8 cellular contexts compared by ENCODE assay signal in the genomic region with DNA sequence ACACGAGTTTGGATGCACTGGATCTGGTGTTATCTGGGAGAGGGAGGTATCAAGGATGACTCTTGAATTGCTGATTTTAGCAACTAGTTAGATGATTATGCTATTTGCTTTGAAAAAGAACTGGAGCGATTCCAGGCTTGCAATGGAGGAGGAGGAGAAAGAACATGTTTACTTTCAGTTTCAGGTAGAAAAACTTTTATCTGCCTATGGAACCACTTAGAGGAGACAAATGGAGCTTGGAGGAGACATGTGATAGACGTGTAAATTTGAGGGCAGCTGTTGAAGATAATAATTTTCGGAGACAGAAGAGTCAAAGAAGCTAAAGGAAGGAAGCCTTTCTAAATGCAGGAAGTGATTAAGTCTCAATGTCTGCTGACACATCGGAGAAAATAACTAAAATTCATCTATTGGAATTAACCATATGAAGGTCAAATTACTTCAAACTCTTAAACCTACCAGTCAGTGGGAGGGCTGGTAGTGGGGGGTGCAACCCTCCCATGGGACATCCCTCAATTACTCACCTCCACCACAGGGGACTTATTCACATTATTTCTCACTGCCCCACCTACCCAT. TPM values are rescaled to one million over a fixed set of nuclear protein-coding genes. Genes with fewer than 3 reads are reported as not detected.
DNase-seq lines count a peak whose midpoint lies in the region; ATAC-seq lines count a peak whose summit lies in the region.

No MANE protein-coding gene starts in this region.

- H3K4me1 Mint-ChIP-seq in activated CD8-positive, alpha-beta memory T cell treated with anti-CD3 and anti-CD28 coated beads, Interleukin-2, amount 10 ng/mL, durations not matched to agents 7 days and 5 days, result peaks cover 3% of the 10 kb centered on the region
- H3K4me1 Mint-ChIP-seq in T-helper 17 cell, result peaks cover 5% of the 10 kb centered on the region

- peak overlapping the region; percentile 25 for H3K4me3 Mint-ChIP-seq in activated CD8-positive, alpha-beta memory T cell treated with anti-CD3 and anti-CD28 coated beads, Interleukin-2, amount 10 ng/mL, durations not matched to agents 7 days and 5 days
- peak overlapping the region; percentile 71 for H3K4me3 Mint-ChIP-seq in T-helper 17 cell

- H3K27ac Mint-ChIP-seq in activated CD8-positive, alpha-beta memory T cell treated with anti-CD3 and anti-CD28 coated beads, Interleukin-2, amount 10 ng/mL, durations not matched to agents 7 days and 5 days, result no peak overlapping the region
- no peak overlapping the region for H3K27ac Mint-ChIP-seq in T-helper 17 cell

- H3K9me3 ChIP-seq in T-helper 17 cell (ENCODE audit: control insufficient read depth, low read length, poor library complexity, severe bottlenecking), result no peaks in the 10 kb centered on the region

- DNase-seq in activated CD8-positive, alpha-beta memory T cell treated with anti-CD3 and anti-CD28 coated beads, Interleukin-2, amount 10 ng/mL, durations not matched to agents 7 days and 5 days, result no peak
- DNase-seq in activated CD8-positive, alpha-beta memory T cell treated with anti-CD3 and anti-CD28 coated beads for 24 hours, result no peak
- DNase-seq in T-helper 17 cell (no peak), fibroblast of peridontal ligament (ENCODE audit: extremely low read depth) (peak; percentile 53), foreskin melanocyte (no peak)
- DNase-seq in stimulated activated CD8-positive, alpha-beta memory T cell treated with anti-CD3 and anti-CD28 coated beads, Interleukin-2, amount 100 ng/mL, for 48 hours (ENCODE audit: low read depth in 2 of 2), result peak; percentile 6 to 8

- H3K36me3 Mint-ChIP-seq in activated CD8-positive, alpha-beta memory T cell treated with anti-CD3 and anti-CD28 coated beads, Interleukin-2, amount 10 ng/mL, durations not matched to agents 7 days and 5 days, result no peaks in the 10 kb centered on the region
- no peaks in the 10 kb centered on the region for H3K36me3 Mint-ChIP-seq in T-helper 17 cell (ENCODE audit: low read depth)

- CTCF ChIA-PET in activated CD8-positive, alpha-beta memory T cell treated with anti-CD3 and anti-CD28 coated beads, Interleukin-2, amount 10 ng/mL, durations not matched to agents 7 days and 5 days (lab: Charles Lee), result no interaction called here

- no peaks in the 10 kb centered on the region for H3K27me3 Mint-ChIP-seq in activated CD8-positive, alpha-beta memory T cell treated with anti-CD3 and anti-CD28 coated beads, Interleukin-2, amount 10 ng/mL, durations not matched to agents 7 days and 5 days
- H3K27me3 Mint-ChIP-seq in T-helper 17 cell, result no peaks in the 10 kb centered on the region

- no peak for ATAC-seq in activated CD8-positive, alpha-beta memory T cell treated with anti-CD3 and anti-CD28 coated beads, Interleukin-2, amount 10 ng/mL, durations not matched to agents 7 days and 5 days
- ATAC-seq in T-helper 17 cell (no peak), GM21367 (IDR thresholded peaks at IDR 0.05; ENCODE audit: unreplicated experiment) (no peak), HG03460 (IDR thresholded peaks at IDR 0.05; ENCODE audit: unreplicated experiment) (no peak)

- peaks cover 3% of the 10 kb centered on the region for H3K9me3 Mint-ChIP-seq in activated CD8-positive, alpha-beta memory T cell treated with anti-CD3 and anti-CD28 coated beads, Interleukin-2, amount 10 ng/mL, durations not matched to agents 7 days and 5 days (ENCODE audit: low read depth)

RNA-seq across cellular contexts. Expression of a gene that starts 56.4 kb away (rescaled TPM):
- 1 to 10 TPM in 1 of 2 experiments, not detected in 1; 1.1 TPM for total RNA-seq in activated CD8-positive, alpha-beta memory T cell treated with anti-CD3 and anti-CD28 coated beads, Interleukin-2, amount 10 ng/mL, durations not matched to agents 7 days and 5 days
- 1 to 10 TPM in 1 of 2 donors, under 1 TPM in 1; 0.35 to 1.1 TPM for total RNA-seq in T-helper 17 cell

Comparison
In these comparisons a context has a peak if more than half of its experiments do, and no peak if none do; other contexts are left out.
1. DNase-seq: peak in fibroblast of peridontal ligament (single experiment) and stimulated activated CD8-positive, alpha-beta memory T cell treated with anti-CD3 and anti-CD28 coated beads, Interleukin-2, amount 100 ng/mL, for 48 hours (2 of 2); none in activated CD8-positive, alpha-beta memory T cell treated with anti-CD3 and anti-CD28 coated beads, Interleukin-2, amount 10 ng/mL, durations not matched to agents 7 days and 5 days (single experiment), activated CD8-positive, alpha-beta memory T cell treated with anti-CD3 and anti-CD28 coated beads for 24 hours (single experiment), T-helper 17 cell (0 of 3) and foreskin melanocyte (single experiment).